9 cellular contexts compared by ENCODE assay signal in the genomic region with DNA sequence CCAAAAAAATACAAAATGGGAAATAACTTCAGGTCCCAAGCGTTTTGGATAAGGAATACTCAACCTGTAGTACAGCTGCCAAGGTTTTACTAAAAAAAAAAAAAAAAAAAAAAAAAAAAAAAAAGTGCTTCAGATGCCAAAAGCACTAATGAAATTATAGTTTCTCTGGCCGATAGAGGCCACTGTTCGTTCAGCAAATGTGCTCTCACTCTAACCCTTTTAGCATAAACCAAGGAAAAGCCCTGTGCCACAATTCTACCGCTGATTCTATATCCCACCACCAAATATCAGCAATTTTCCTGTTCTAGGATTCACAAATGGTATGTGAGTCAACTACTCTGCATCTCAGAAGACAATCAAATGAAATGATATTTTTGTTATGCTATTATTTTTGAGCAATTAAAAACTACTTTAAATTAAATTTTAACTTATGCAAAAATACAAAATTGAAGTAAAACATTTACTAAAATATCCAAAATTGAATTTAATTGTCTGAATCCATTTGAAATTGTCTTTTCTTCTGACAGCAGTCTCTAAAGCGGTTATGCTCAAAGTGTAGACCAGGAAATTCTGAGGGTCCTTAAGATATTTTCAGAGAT.
DNase-seq lines count a peak whose midpoint lies in the region; ATAC-seq and TF ChIP-seq lines count a peak whose summit lies in the region.
"Had no signal": no experiment of that assay in that cellular context is flagged by ENCODE, and none has a peak within 500 bp of the region (broad histone marks: within the 10 kb centered on the region; RNA-seq: fewer than 3 reads in every experiment).

No MANE protein-coding gene starts in this region.

- H3K27me3 ChIP-seq in iPS DF 6.9 (ENCODE audit: control insufficient read depth, insufficient read depth, low read length), result no peaks in the 10 kb centered on the region
- no peaks in the 10 kb centered on the region for H3K27me3 ChIP-seq in stomach

- no peak for TF ChIP-seq POLR2A in stomach (IDR thresholded peaks at IDR 0.05)

- DNase-seq in Caki2 (ENCODE audit: low read depth) (peak; percentile 55), NCI-H2171 (lab: John Stamatoyannopoulos, UW) (peak; percentile 75), astrocyte of the hippocampus (ENCODE audit: low read depth, low spot score) (peak; percentile 69), iPS DF 6.9 (ENCODE audit: low read depth, low spot score) (peak; percentile 16), stomach (no peak)
- DNase-seq: activated B cell treated with CpG ODN at 0.5 μM for 24 hours had no signal

- TF ChIP-seq CTCF in stomach (IDR thresholded peaks at IDR 0.05), result peak in 4 of 7 experiments; percentile 24 to 44 (median 31)

- H3K27ac ChIP-seq in iPS DF 6.9 (ENCODE audit: low read length) (no peak overlapping the region), stomach (no peak overlapping the region)

- H3K4me3 ChIP-seq in iPS DF 6.9 (ENCODE audit: low read length), result no peak overlapping the region
- no peak overlapping the region for H3K4me3 ChIP-seq in stomach

- H3K4me1 ChIP-seq in iPS DF 6.9 (ENCODE audit: control insufficient read depth, insufficient read depth, low read length) (no peaks in the 10 kb centered on the region), stomach (peaks cover 0 to 8% (median 2%) of the 10 kb centered on the region in 4 donors)

- no peaks in the 10 kb centered on the region; the same call in 1 of the 2 replicates for H3K36me3 ChIP-seq in iPS DF 6.9 (ENCODE audit: control insufficient read depth, insufficient read depth, low read length)
- peaks cover 3 to 17% (median 7%) of the 10 kb centered on the region in 4 donors for H3K36me3 ChIP-seq in stomach

- ATAC-seq in GM21360 (IDR thresholded peaks at IDR 0.05; ENCODE audit: unreplicated experiment) (peak; percentile 49), HG03045 (IDR thresholded peaks at IDR 0.05; ENCODE audit: unreplicated experiment) (no peak), GM21447 (IDR thresholded peaks at IDR 0.05; ENCODE audit: unreplicated experiment) (no peak)

- in situ Hi-C loops in Caki2 (cut with HindIII; ENCODE audit: low pct_unique_long_range_greater_than_20kb, low sequenced_read_pairs), result no loop called here

- WGBS in iPS DF 6.9 (ENCODE audit: insufficient coverage, insufficient read length), result no CpG with 5 or more reads among the region's 5 CpGs
- 28 to 37% (median 32%) methylated on average over 5 of the region's 5 CpGs for WGBS in stomach, 5 donors

- intact Hi-C loops in stomach (cut with DNase I; ENCODE audit: low total_unique reads), result no loop called here

- TF ChIP-seq EP300 in stomach (IDR thresholded peaks at IDR 0.05), result no peak

- H3K9me3 ChIP-seq in iPS DF 6.9 (ENCODE audit: control insufficient read depth, insufficient read depth, low read length), result no peaks in the 10 kb centered on the region
- H3K9me3 ChIP-seq in stomach, result no peaks in the 10 kb centered on the region
